ENCODE assay signal across 8 cellular contexts in the genomic region with DNA sequence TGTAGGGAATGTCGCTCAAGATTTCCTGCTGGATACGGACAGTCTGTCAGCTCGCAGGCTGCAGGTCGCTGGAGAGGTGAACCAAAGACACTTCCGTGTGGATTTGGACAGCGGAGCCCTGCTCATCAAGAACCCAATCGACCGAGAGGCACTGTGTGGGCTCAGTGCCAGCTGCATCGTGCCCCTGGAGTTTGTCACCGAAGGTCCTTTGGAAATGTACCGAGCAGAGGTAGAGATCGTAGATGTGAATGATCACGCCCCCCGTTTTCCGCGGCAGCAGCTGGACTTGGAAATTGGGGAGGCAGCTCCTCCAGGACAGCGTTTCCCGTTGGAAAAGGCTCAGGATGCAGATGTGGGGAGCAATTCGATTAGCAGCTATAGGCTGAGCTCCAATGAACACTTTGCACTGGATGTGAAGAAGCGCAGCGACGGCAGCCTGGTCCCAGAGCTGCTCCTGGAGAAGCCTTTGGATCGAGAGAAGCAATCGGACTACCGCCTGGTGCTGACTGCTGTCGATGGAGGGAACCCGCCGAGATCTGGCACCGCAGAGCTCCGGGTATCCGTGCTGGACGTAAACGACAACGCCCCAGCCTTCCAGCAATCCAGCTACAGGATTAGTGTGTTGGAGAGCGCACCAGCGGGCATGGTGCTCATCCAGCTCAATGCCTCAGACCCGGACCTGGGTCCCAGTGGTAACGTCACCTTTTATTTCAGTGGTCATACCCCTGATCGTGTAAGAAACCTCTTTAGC. TPM values are rescaled to one million over a fixed set of nuclear protein-coding genes. Genes with fewer than 3 reads are reported as not detected.
A peak's percentile ranks its signal among the peaks of the same experiment; 100 is the strongest.
DNase-seq lines count a peak whose midpoint lies in the region; TF ChIP-seq lines count a peak whose summit lies in the region.

No MANE protein-coding gene starts in this region.

- peak overlapping the region; percentile 42 for H3K4me3 ChIP-seq in epithelial cell of esophagus (ENCODE audit: low read length)

- H3K4me1 Mint-ChIP-seq in IgD-negative memory B cell (peaks cover 8 to 32% (median 14%) of the 10 kb centered on the region in 3 donors), nephron (peaks cover 37% of the 10 kb centered on the region)

- H3K36me3 Mint-ChIP-seq in IgD-negative memory B cell (no peaks in the 10 kb centered on the region), nephron (ENCODE audit: low read depth) (peaks cover 82% of the 10 kb centered on the region)

- peak overlapping the region in 1 of 3 donors; percentile 35 for H3K27ac Mint-ChIP-seq in IgD-negative memory B cell
- H3K27ac Mint-ChIP-seq in nephron: peak overlapping the region; percentile 37 to 79 (median 75)

- peak overlapping the region; percentile 7 to 90 (median 75) for H3K4me3 Mint-ChIP-seq in IgD-negative memory B cell
- H3K4me3 Mint-ChIP-seq in nephron: peak overlapping the region; percentile 75 to 90 (median 86)

- DNase-seq in ELF-1 (ENCODE audit: low read depth, low spot score): peak; percentile 32
- no peak for DNase-seq in epithelial cell of esophagus (ENCODE audit: low read depth)
- DNase-seq in NCI-H524 treated with DMSO at 0.1 percent for 48 hours (lab: John Stamatoyannopoulos, UW): no peak
- no peak for DNase-seq in NCI-H774 (lab: John Stamatoyannopoulos, UW)
- no peak for DNase-seq in dermis blood vessel endothelial cell
- DNase-seq in NCI-H748 treated with DMSO at 0.1 percent for 48 hours (lab: John Stamatoyannopoulos, UW): no peak

- H3K9me3 Mint-ChIP-seq in IgD-negative memory B cell (no peaks in the 10 kb centered on the region), nephron (peaks cover 44% of the 10 kb centered on the region)

- TF ChIP-seq CTCF in epithelial cell of esophagus (IDR thresholded peaks at IDR 0.05; ENCODE audit: insufficient read depth, low read depth, low read length, missing control alignments) (no peak), nephron (IDR thresholded peaks at IDR 0.05; ENCODE audit: unreplicated experiment in 3 of 3) (no peak)

- H3K27me3 Mint-ChIP-seq in IgD-negative memory B cell: peaks cover 34% of the 10 kb centered on the region
- H3K27me3 Mint-ChIP-seq in nephron (ENCODE audit: low read depth): no peaks in the 10 kb centered on the region

RNA-seq across cellular contexts. Expression of gene PCDHGC4, which starts 0.7 kb away (rescaled TPM):
- not detected for polyA plus RNA-seq in IgD-negative memory B cell
- total RNA-seq in dermis blood vessel endothelial cell: 1.2 and 1.5 TPM in 2 replicates

RNA-seq across cellular contexts. Expression of gene PCDHGC5, which starts 3.4 kb away (rescaled TPM):
- not detected for polyA plus RNA-seq in IgD-negative memory B cell
- total RNA-seq in dermis blood vessel endothelial cell: 0.56 and 1.5 TPM in 2 replicates

RNA-seq across cellular contexts. Expression of gene PCDHGC3, which starts 9.7 kb away (rescaled TPM):
- 3.9 TPM for polyA plus RNA-seq in IgD-negative memory B cell
- 19.4 and 25.1 TPM in 2 replicates for total RNA-seq in dermis blood vessel endothelial cell

RNA-seq across cellular contexts. Expression of gene PCDHGA12, which starts 55.2 kb away (rescaled TPM):
- 0.59 TPM for polyA plus RNA-seq in IgD-negative memory B cell
- total RNA-seq in dermis blood vessel endothelial cell: 4.1 and 4.6 TPM in 2 replicates
